Comparison of ENCODE assay signal across 8 cellular contexts in the genomic region with DNA sequence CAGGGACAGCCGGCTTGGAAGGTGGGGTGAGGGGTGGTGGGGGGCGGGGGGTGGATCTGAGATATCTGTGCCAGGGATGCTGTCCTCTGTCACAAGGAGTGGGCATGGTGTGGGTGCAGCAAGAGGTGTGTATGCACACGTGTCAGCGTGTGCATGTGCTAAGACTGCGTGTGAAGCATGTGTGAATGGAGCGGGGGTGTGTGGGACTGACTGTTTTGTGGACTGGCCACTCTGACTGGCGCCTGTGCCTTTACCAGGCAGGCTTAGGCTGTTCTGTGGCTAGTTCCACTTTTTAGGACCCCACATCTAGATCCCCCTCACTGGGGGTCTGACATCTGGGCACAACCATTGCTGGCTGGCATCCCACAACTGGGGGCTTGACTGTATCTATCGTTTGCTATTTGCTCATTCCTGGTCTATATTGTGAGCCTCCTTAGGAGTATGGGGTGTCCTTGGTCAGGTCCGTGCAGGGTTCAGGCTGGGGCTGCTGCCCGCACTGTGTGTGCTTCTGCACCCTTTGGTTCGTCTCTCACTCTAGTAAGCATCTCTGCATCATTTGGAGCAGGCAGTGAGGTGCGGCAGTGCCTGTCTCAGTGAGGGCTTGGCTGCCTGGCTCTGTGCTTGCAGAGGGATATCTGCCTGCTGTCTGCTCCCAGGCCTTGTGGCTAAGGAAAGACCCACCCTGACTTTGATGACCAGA. TPM values are rescaled to one million over a fixed set of nuclear protein-coding genes. Genes with fewer than 3 reads are reported as not detected.
A peak's percentile ranks its signal among the peaks of the same experiment; 100 is the strongest.
DNase-seq lines count a peak whose midpoint lies in the region; ATAC-seq and TF ChIP-seq lines count a peak whose summit lies in the region.

No MANE protein-coding gene starts in this region.

- POLR2A ChIA-PET in HEK293T (lab: Yijun Ruan, JAX), result no interaction called here

- DNase-seq in LNCaP clone FGC (ENCODE audit: low read depth), result no peak
- DNase-seq in coronary artery (ENCODE audit: low spot score), result no peak
- DNase-seq in natural killer cell treated with Interleukin-12 subunit alpha and Interleukin-12 subunit beta and Interleukin-15 and Interleukin-18, amount 100 ng/mL, for 72 hours (ENCODE audit: low spot score), result no peak
- no peak for DNase-seq in HEK293T (ENCODE audit: extremely low spot score)
- DNase-seq in NAMALWA (ENCODE audit: low spot score), result no peak
- DNase-seq in NCI-H82 treated with DMSO at 0.1 percent for 48 hours (lab: John Stamatoyannopoulos, UW; ENCODE audit: unreplicated experiment), result no peak
- no peak for DNase-seq in NCI-H2196 (lab: John Stamatoyannopoulos, UW; ENCODE audit: unreplicated experiment)

- H3K4me3 ChIP-seq in BLaER1 treated with 17β-estradiol and CSF1 and Interleukin-3, amounts not matched to agents 10 nM and 100 nM, result peak overlapping the region; percentile 83 to 95 (median 89)
- H3K4me3 ChIP-seq in LNCaP clone FGC (ENCODE audit: low read depth, low read length), result peak overlapping the region; percentile 96
- peak overlapping the region; percentile 73 for H3K4me3 ChIP-seq in coronary artery

- H3K4me1 Mint-ChIP-seq in natural killer cell treated with Interleukin-12 subunit alpha and Interleukin-12 subunit beta and Interleukin-15 and Interleukin-18, amount 100 ng/mL, for 72 hours (ENCODE audit: low read depth in 2 of 2), result peaks cover 39 to 53% of the 10 kb centered on the region in 2 donors

- peak overlapping the region; percentile 92 for H3K4me3 Mint-ChIP-seq in natural killer cell treated with Interleukin-12 subunit alpha and Interleukin-12 subunit beta and Interleukin-15 and Interleukin-18, amount 100 ng/mL, for 72 hours

- peaks cover 7 to 16% (median 9%) of the 10 kb centered on the region in 11 experiments; a peak in 21 of 22 replicates for H3K36me3 ChIP-seq in BLaER1 treated with 17β-estradiol and CSF1 and Interleukin-3, amounts not matched to agents 10 nM and 100 nM

- TF ChIP-seq CTCF in LNCaP clone FGC (IDR thresholded peaks at IDR 0.05; ENCODE audit: control insufficient read depth, extremely low read depth, insufficient read depth), result no peak
- no peak for TF ChIP-seq CTCF in coronary artery (IDR thresholded peaks at IDR 0.05)

- peak overlapping the region; percentile 70 to 94 (median 88) for H3K9ac ChIP-seq in BLaER1 treated with 17β-estradiol and CSF1 and Interleukin-3, amounts not matched to agents 10 nM and 100 nM

- no peaks in the 10 kb centered on the region for H3K9me3 ChIP-seq in BLaER1 treated with 17β-estradiol and CSF1 and Interleukin-3, amounts not matched to agents 10 nM and 100 nM (replicated peaks in 1 of 11)

- H3K9me3 Mint-ChIP-seq in natural killer cell treated with Interleukin-12 subunit alpha and Interleukin-12 subunit beta and Interleukin-15 and Interleukin-18, amount 100 ng/mL, for 72 hours, result no peaks in the 10 kb centered on the region

- peaks cover 71 to 82% (median 79%) of the 10 kb centered on the region in 10 experiments for H3K4me1 ChIP-seq in BLaER1 treated with 17β-estradiol and CSF1 and Interleukin-3, amounts not matched to agents 10 nM and 100 nM

- H3K4me2 ChIP-seq in BLaER1 treated with 17β-estradiol and CSF1 and Interleukin-3, amounts not matched to agents 10 nM and 100 nM, result peak overlapping the region; percentile 87 to 100 (median 97)

- ATAC-seq in natural killer cell treated with Interleukin-12 subunit alpha and Interleukin-12 subunit beta and Interleukin-15 and Interleukin-18, amount 100 ng/mL, for 72 hours, result peak in 1 of 2 donors; percentile 44

- H4K20me1 ChIP-seq in BLaER1 treated with 17β-estradiol and CSF1 and Interleukin-3, amounts not matched to agents 10 nM and 100 nM, result peaks cover 46 to 53% (median 52%) of the 10 kb centered on the region in 11 experiments; a peak in 21 of 22 replicates

- peak overlapping the region; percentile 90 to 97 for H3K27ac Mint-ChIP-seq in natural killer cell treated with Interleukin-12 subunit alpha and Interleukin-12 subunit beta and Interleukin-15 and Interleukin-18, amount 100 ng/mL, for 72 hours

- peaks cover 0 to 3% of the 10 kb centered on the region in 2 donors for H3K27me3 Mint-ChIP-seq in natural killer cell treated with Interleukin-12 subunit alpha and Interleukin-12 subunit beta and Interleukin-15 and Interleukin-18, amount 100 ng/mL, for 72 hours

- H3K36me3 Mint-ChIP-seq in natural killer cell treated with Interleukin-12 subunit alpha and Interleukin-12 subunit beta and Interleukin-15 and Interleukin-18, amount 100 ng/mL, for 72 hours, result no peaks in the 10 kb centered on the region

- CTCF ChIA-PET in HEK293T (lab: Yijun Ruan, JAX), result no interaction called here

- H3K27ac ChIP-seq in BLaER1 treated with 17β-estradiol and CSF1 and Interleukin-3, amounts not matched to agents 10 nM and 100 nM, result peak overlapping the region; percentile 47 to 96 (median 89); a peak in 20 of 22 replicates
- H3K27ac ChIP-seq in coronary artery, result peak overlapping the region in 1 of 2 donors; percentile 88

- no peaks in the 10 kb centered on the region for H3K27me3 ChIP-seq in BLaER1 treated with 17β-estradiol and CSF1 and Interleukin-3, amounts not matched to agents 10 nM and 100 nM

TF ChIP-seq in HEK293T, 16 proteins besides CTCF, POLR2A, EP300 and RAD21:
- TF ChIP-seq NFRKB (IDR thresholded peaks at IDR 0.05) (no peak), FOXM1 (IDR thresholded peaks at IDR 0.05; ENCODE audit: borderline replicate concordance) (no peak), CTBP1 (IDR thresholded peaks at IDR 0.05; ENCODE audit: borderline replicate concordance) (no peak), TARDBP (IDR thresholded peaks at IDR 0.05) (no peak), BHLHE40 (IDR thresholded peaks at IDR 0.05; ENCODE audit: borderline replicate concordance) (no peak), SUZ12 (IDR thresholded peaks at IDR 0.05) (no peak), ARNT (IDR thresholded peaks at IDR 0.05) (no peak), L3MBTL2 (conservative IDR thresholded peaks at IDR 0.05) (no peak), ELF4 (IDR thresholded peaks at IDR 0.05) (no peak), FOXK2 (IDR thresholded peaks at IDR 0.05) (no peak), LEF1 (IDR thresholded peaks at IDR 0.05; ENCODE audit: borderline replicate concordance) (no peak), SP1 (IDR thresholded peaks at IDR 0.05) (no peak), FOXA1 (IDR thresholded peaks at IDR 0.05) (no peak), ZNF384 (IDR thresholded peaks at IDR 0.05) (no peak)
- TF ChIP-seq, protein P1, sequence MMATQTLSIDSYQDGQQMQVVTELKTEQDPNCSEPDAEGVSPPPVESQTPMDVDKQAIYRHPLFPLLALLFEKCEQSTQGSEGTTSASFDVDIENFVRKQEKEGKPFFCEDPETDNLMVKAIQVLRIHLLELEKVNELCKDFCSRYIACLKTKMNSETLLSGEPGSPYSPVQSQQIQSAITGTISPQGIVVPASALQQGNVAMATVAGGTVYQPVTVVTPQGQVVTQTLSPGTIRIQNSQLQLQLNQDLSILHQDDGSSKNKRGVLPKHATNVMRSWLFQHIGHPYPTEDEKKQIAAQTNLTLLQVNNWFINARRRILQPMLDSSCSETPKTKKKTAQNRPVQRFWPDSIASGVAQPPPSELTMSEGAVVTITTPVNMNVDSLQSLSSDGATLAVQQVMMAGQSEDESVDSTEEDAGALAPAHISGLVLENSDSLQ (IDR thresholded peaks at IDR 0.05), result no peak

RNA-seq across cellular contexts. Expression of gene AMPD2, which starts 1.9 kb away (rescaled TPM):
- 100 to 1,000 TPM in 1 of 2 donors, 10 to 100 TPM in 1; 79.0 to 144 TPM for total RNA-seq in natural killer cell treated with Interleukin-12 subunit alpha and Interleukin-12 subunit beta and Interleukin-15 and Interleukin-18, amount 100 ng/mL, for 72 hours

RNA-seq across cellular contexts. Expression of gene GNAT2, which starts 2.1 kb away (rescaled TPM):
- under 1 TPM in 1 of 2 donors, not detected in 1; 0.64 TPM for total RNA-seq in natural killer cell treated with Interleukin-12 subunit alpha and Interleukin-12 subunit beta and Interleukin-15 and Interleukin-18, amount 100 ng/mL, for 72 hours

RNA-seq across cellular contexts. Expression of gene GSTM4, which starts 34.3 kb away (rescaled TPM):
- 10 to 100 TPM in 1 of 2 donors, 1 to 10 TPM in 1; 8.4 to 25.1 TPM for total RNA-seq in natural killer cell treated with Interleukin-12 subunit alpha and Interleukin-12 subunit beta and Interleukin-15 and Interleukin-18, amount 100 ng/mL, for 72 hours

RNA-seq across cellular contexts. Expression of gene GSTM2, which starts 46.3 kb away (rescaled TPM):
- 10 to 100 TPM in 1 of 2 donors, 1 to 10 TPM in 1; 3.6 to 10.8 TPM for total RNA-seq in natural killer cell treated with Interleukin-12 subunit alpha and Interleukin-12 subunit beta and Interleukin-15 and Interleukin-18, amount 100 ng/mL, for 72 hours
